In genomic region chr3:107824822-107825371, GRCh38 we compare ENCODE assay signal across 24 cellular contexts.
"Had no signal": no experiment of that assay in that cellular context is flagged by ENCODE, and none has a peak within 500 bp of the region (broad histone marks: within the 10 kb centered on the region; RNA-seq: fewer than 3 reads in every experiment).

No MANE protein-coding gene starts in this region.

- H3K4me3 Mint-ChIP-seq: activated CD4-positive, alpha-beta T cell treated with anti-CD3 and anti-CD28 coated beads for 36 hours; activated T-helper 1 cell treated with anti-CD3 and anti-CD28 coated beads, Interleukin-12 subunit alpha, Interleukin-12 subunit beta, Interleukin-2, Interleukin-4 antibody, amounts not matched to agents 30 ng/mL and 10 ng/mL and 1 ng/mL, durations not matched to agents 14 hours and 24 hours and 36 hours; dendritic cell treated with granulocyte-macrophage colony-stimulating factor and Interleukin-4, amounts not matched to agents 40 ng/mL and 50 ng/mL, for 4 days; stimulated activated naive CD8-positive, alpha-beta T cell treated with anti-CD3 and anti-CD28 coated beads, Interleukin-15, amount 100 ng/mL, for 72 hours; T-helper 2 cell treated with Interferon-gamma antibody and Interleukin-4, amounts not matched to agents 5 μg/mL and 100 μg/mL, for 36 hours; WTC11 had no signal

- H3K4me1 ChIP-seq: adrenal gland, breast epithelium, foreskin keratinocyte, psoas muscle, right lobe of liver, suprapubic skin, transverse colon, vagina had no signal

- H3K9me3 ChIP-seq: adrenal gland, breast epithelium, psoas muscle, right lobe of liver, suprapubic skin, transverse colon, vagina had no signal

- H3K9me3 Mint-ChIP-seq: activated naive CD4-positive, alpha-beta T cell treated with anti-CD3 and anti-CD28 coated beads, Interleukin-2, amount 50 U/mL, for 72 hours; activated T-helper 1 cell treated with anti-CD3 and anti-CD28 coated beads, Interleukin-12 subunit alpha, Interleukin-12 subunit beta, Interleukin-2, Interleukin-4 antibody, amounts not matched to agents 30 ng/mL and 10 ng/mL and 1 ng/mL, durations not matched to agents 14 hours and 24 hours and 36 hours; stimulated activated naive CD8-positive, alpha-beta T cell treated with anti-CD3 and anti-CD28 coated beads, Interleukin-15, amount 100 ng/mL, for 72 hours; T-helper 2 cell treated with Interferon-gamma antibody and Interleukin-4, amounts not matched to agents 5 μg/mL and 100 μg/mL, for 36 hours; WTC11 had no signal

- H3K4me1 Mint-ChIP-seq: activated CD4-positive, alpha-beta T cell treated with anti-CD3 and anti-CD28 coated beads for 36 hours; stimulated activated naive CD8-positive, alpha-beta T cell treated with anti-CD3 and anti-CD28 coated beads, Interleukin-15, amount 100 ng/mL, for 72 hours had no signal

- ATAC-seq: activated CD4-positive, alpha-beta T cell treated with anti-CD3 and anti-CD28 coated beads for 36 hours; activated naive CD4-positive, alpha-beta T cell treated with anti-CD3 and anti-CD28 coated beads, Interleukin-2, amount 50 U/mL, for 72 hours; left colon; psoas muscle; right lobe of liver; WTC11 had no signal

- DNase-seq: activated CD4-positive, alpha-beta T cell treated with anti-CD3 and anti-CD28 coated beads for 36 hours; activated CD4-positive, alpha-beta T cell treated with anti-CD3 and anti-CD28 coated beads, Interleukin-2, amount 50 U/mL, for 48 hours; activated gamma-delta T cell treated with Interleukin-2 at 50 U/mL for 16 hours; adrenal gland; effector CD8-positive, alpha-beta T cell; foreskin keratinocyte; hypothalamus; left colon; mammary epithelial cell; psoas muscle; right lobe of liver; small intestine; stimulated activated CD4-positive, alpha-beta T cell treated with anti-CD3 and anti-CD28 coated beads, Interleukin-15, amount 100 ng/mL, for 24 hours; stimulated activated CD4-positive, alpha-beta T cell treated with anti-CD3 and anti-CD28 coated beads, Interleukin-2, amount 100 ng/mL, for 48 hours; stimulated activated naive CD8-positive, alpha-beta T cell treated with anti-CD3 and anti-CD28 coated beads, Interleukin-15, amount 100 ng/mL, for 72 hours; transverse colon had no signal

- H3K36me3 Mint-ChIP-seq: activated naive CD4-positive, alpha-beta T cell treated with anti-CD3 and anti-CD28 coated beads, Interleukin-2, amount 50 U/mL, for 72 hours; WTC11 had no signal

- H3K4me3 ChIP-seq: adrenal gland, breast epithelium, psoas muscle, right lobe of liver, suprapubic skin, transverse colon, vagina had no signal

- H3K27ac Mint-ChIP-seq: activated CD4-positive, alpha-beta T cell treated with anti-CD3 and anti-CD28 coated beads for 36 hours; activated naive CD4-positive, alpha-beta T cell treated with anti-CD3 and anti-CD28 coated beads, Interleukin-2, amount 50 U/mL, for 72 hours; activated T-helper 1 cell treated with anti-CD3 and anti-CD28 coated beads, Interleukin-12 subunit alpha, Interleukin-12 subunit beta, Interleukin-2, Interleukin-4 antibody, amounts not matched to agents 30 ng/mL and 10 ng/mL and 1 ng/mL, durations not matched to agents 14 hours and 24 hours and 36 hours; dendritic cell treated with granulocyte-macrophage colony-stimulating factor and Interleukin-4, amounts not matched to agents 40 ng/mL and 50 ng/mL, for 4 days; stimulated activated naive CD8-positive, alpha-beta T cell treated with anti-CD3 and anti-CD28 coated beads, Interleukin-15, amount 100 ng/mL, for 72 hours; T-helper 2 cell treated with Interferon-gamma antibody and Interleukin-4, amounts not matched to agents 5 μg/mL and 100 μg/mL, for 36 hours; WTC11 had no signal

- H3K27ac ChIP-seq: adrenal gland, breast epithelium, foreskin keratinocyte, psoas muscle, right lobe of liver, suprapubic skin, transverse colon, vagina had no signal

- H3K36me3 ChIP-seq: adrenal gland, breast epithelium, right lobe of liver, suprapubic skin, transverse colon, vagina had no signal

- H3K27me3 Mint-ChIP-seq: dendritic cell treated with granulocyte-macrophage colony-stimulating factor and Interleukin-4, amounts not matched to agents 40 ng/mL and 50 ng/mL, for 4 days had no signal

- H3K27me3 ChIP-seq: adrenal gland, breast epithelium, right lobe of liver, transverse colon, vagina had no signal
